Comparison of ENCODE assay signal across 1 cellular context in genomic region chr17:77288115-77288619, GRCh38.
TF ChIP-seq lines count a peak whose summit lies in the region.

No MANE protein-coding gene starts in this region.

TF ChIP-seq in HepG2, 621 proteins besides CTCF, POLR2A, EP300 and RAD21 (continued from another document and continues in another):
- TF ChIP-seq, protein P1, sequence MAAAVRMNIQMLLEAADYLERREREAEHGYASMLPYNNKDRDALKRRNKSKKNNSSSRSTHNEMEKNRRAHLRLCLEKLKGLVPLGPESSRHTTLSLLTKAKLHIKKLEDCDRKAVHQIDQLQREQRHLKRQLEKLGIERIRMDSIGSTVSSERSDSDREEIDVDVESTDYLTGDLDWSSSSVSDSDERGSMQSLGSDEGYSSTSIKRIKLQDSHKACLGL (CRISPR knock-in tag; IDR thresholded peaks at IDR 0.05): peak; percentile 41; the same call in 1 of the 2 replicates
- TF ChIP-seq RBM39 (IDR thresholded peaks at IDR 0.05; ENCODE audit: low read depth, low read length, poor library complexity, severe bottlenecking) (peak; percentile 63), ZNF766 (CRISPR knock-in tag; IDR thresholded peaks at IDR 0.05; ENCODE audit: borderline replicate concordance) (no peak), ZNF609 (CRISPR knock-in tag; IDR thresholded peaks at IDR 0.05; ENCODE audit: borderline replicate concordance) (0 out of 2 replicates have a peak, but pooled peaks have one; percentile 4), ZNF136 (CRISPR knock-in tag; IDR thresholded peaks at IDR 0.05; ENCODE audit: low read depth) (no peak), ZNF253 (CRISPR knock-in tag; IDR thresholded peaks at IDR 0.05; ENCODE audit: borderline replicate concordance) (0 out of 2 replicates have a peak, but pooled peaks have one; percentile 65), ZHX1 (CRISPR knock-in tag; IDR thresholded peaks at IDR 0.05; ENCODE audit: low read depth) (no peak), ZNF260 (CRISPR knock-in tag; IDR thresholded peaks at IDR 0.05; ENCODE audit: borderline replicate concordance, low read depth) (no peak), ZNF7 (CRISPR knock-in tag; IDR thresholded peaks at IDR 0.05) (no peak), CCAR2 (optimal IDR thresholded peaks at IDR 0.05; ENCODE audit: low read depth, low read length) (no peak), ZNF430 (CRISPR knock-in tag; IDR thresholded peaks at IDR 0.05) (peak; percentile 3; the same call in 1 of the 2 replicates), HNRNPLL (IDR thresholded peaks at IDR 0.05; ENCODE audit: low read depth, low read length, poor library complexity, severe bottlenecking) (peak; percentile 24), BRCA1 (CRISPR knock-in tag; IDR thresholded peaks at IDR 0.05) (no peak), GTF3A (CRISPR knock-in tag; conservative IDR thresholded peaks at IDR 0.05) (no peak; the same call in 1 of the 2 replicates), ZNF225 (CRISPR knock-in tag; IDR thresholded peaks at IDR 0.05) (0 out of 2 replicates have a peak, but pooled peaks have one; percentile 14), IRF2 (CRISPR knock-in tag; IDR thresholded peaks at IDR 0.05) (no peak), SNAI1 (CRISPR knock-in tag; IDR thresholded peaks at IDR 0.05; ENCODE audit: borderline replicate concordance) (peak; percentile 69; the same call in 1 of the 2 replicates), RORA (CRISPR knock-in tag; IDR thresholded peaks at IDR 0.05) (no peak), SIN3A (IDR thresholded peaks at IDR 0.05; ENCODE audit: borderline replicate concordance, low read depth, low read length) (no peak), ZNF333 (CRISPR knock-in tag; IDR thresholded peaks at IDR 0.05; ENCODE audit: borderline replicate concordance) (peak; percentile 90; the same call in 1 of the 2 replicates), RBFOX2 (IDR thresholded peaks at IDR 0.05; ENCODE audit: low read depth, low read length) (peak; percentile 76), AGO1 (IDR thresholded peaks at IDR 0.05; ENCODE audit: low read depth, low read length, poor library complexity, severe bottlenecking) (no peak), SMAD1 (CRISPR knock-in tag; IDR thresholded peaks at IDR 0.05; ENCODE audit: borderline replicate concordance, low read depth) (no peak), MZF1 (CRISPR knock-in tag; IDR thresholded peaks at IDR 0.05; ENCODE audit: borderline replicate concordance) (no peak), CAMTA2 (CRISPR knock-in tag; IDR thresholded peaks at IDR 0.05; ENCODE audit: borderline replicate concordance) (0 out of 2 replicates have a peak, but pooled peaks have one; percentile 59), ZFY (CRISPR knock-in tag; IDR thresholded peaks at IDR 0.05) (no peak), PTBP1 (IDR thresholded peaks at IDR 0.05; ENCODE audit: low read depth, low read length, poor library complexity, severe bottlenecking) (peak; percentile 6), ZC3H4 (CRISPR knock-in tag; IDR thresholded peaks at IDR 0.05; ENCODE audit: borderline replicate concordance) (peak; percentile 7; the same call in 1 of the 2 replicates), PBX2 (CRISPR knock-in tag; IDR thresholded peaks at IDR 0.05) (no peak), NR2F1 (CRISPR knock-in tag; IDR thresholded peaks at IDR 0.05) (no peak), BCL3 (CRISPR knock-in tag; IDR thresholded peaks at IDR 0.05) (no peak), ZNF687 (CRISPR knock-in tag; IDR thresholded peaks at IDR 0.05) (peak; percentile 35; the same call in 1 of the 2 replicates), ZBTB7A (CRISPR knock-in tag; IDR thresholded peaks at IDR 0.05) (no peak), HES4 (CRISPR knock-in tag; IDR thresholded peaks at IDR 0.05; ENCODE audit: borderline replicate concordance) (0 out of 2 replicates have a peak, but pooled peaks have one; percentile 11), ELF1 (CRISPR knock-in tag; IDR thresholded peaks at IDR 0.05) (no peak)
- TF ChIP-seq, protein P2, sequence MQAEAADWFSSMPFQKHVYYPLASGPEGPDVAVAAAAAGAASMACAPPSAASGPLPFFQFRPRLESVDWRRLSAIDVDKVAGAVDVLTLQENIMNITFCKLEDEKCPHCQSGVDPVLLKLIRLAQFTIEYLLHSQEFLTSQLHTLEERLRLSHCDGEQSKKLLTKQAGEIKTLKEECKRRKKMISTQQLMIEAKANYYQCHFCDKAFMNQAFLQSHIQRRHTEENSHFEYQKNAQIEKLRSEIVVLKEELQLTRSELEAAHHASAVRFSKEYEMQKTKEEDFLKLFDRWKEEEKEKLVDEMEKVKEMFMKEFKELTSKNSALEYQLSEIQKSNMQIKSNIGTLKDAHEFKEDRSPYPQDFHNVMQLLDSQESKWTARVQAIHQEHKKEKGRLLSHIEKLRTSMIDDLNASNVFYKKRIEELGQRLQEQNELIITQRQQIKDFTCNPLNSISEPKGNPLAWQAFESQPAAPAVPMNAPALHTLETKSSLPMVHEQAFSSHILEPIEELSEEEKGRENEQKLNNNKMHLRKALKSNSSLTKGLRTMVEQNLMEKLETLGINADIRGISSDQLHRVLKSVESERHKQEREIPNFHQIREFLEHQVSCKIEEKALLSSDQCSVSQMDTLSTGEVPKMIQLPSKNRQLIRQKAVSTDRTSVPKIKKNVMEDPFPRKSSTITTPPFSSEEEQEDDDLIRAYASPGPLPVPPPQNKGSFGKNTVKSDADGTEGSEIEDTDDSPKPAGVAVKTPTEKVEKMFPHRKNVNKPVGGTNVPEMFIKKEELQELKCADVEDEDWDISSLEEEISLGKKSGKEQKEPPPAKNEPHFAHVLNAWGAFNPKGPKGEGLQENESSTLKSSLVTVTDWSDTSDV (CRISPR knock-in tag; IDR thresholded peaks at IDR 0.05): 0 out of 2 replicates have a peak, but pooled peaks have one; percentile 3
- TF ChIP-seq, protein P3, sequence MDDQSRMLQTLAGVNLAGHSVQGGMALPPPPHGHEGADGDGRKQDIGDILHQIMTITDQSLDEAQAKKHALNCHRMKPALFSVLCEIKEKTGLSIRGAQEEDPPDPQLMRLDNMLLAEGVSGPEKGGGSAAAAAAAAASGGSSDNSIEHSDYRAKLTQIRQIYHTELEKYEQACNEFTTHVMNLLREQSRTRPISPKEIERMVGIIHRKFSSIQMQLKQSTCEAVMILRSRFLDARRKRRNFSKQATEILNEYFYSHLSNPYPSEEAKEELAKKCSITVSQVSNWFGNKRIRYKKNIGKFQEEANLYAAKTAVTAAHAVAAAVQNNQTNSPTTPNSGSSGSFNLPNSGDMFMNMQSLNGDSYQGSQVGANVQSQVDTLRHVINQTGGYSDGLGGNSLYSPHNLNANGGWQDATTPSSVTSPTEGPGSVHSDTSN (CRISPR knock-in tag; IDR thresholded peaks at IDR 0.05; ENCODE audit: borderline replicate concordance): no peak
- TF ChIP-seq, protein P4, sequence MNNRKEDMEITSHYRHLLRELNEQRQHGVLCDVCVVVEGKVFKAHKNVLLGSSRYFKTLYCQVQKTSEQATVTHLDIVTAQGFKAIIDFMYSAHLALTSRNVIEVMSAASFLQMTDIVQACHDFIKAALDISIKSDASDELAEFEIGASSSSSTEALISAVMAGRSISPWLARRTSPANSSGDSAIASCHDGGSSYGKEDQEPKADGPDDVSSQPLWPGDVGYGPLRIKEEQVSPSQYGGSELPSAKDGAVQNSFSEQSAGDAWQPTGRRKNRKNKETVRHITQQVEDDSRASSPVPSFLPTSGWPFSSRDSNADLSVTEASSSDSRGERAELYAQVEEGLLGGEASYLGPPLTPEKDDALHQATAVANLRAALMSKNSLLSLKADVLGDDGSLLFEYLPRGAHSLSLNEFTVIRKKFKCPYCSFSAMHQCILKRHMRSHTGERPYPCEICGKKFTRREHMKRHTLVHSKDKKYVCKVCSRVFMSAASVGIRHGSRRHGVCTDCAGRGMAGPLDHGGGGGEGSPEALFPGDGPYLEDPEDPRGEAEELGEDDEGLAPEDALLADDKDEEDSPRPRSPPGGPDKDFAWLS (CRISPR knock-in tag; IDR thresholded peaks at IDR 0.05; ENCODE audit: borderline replicate concordance): no peak
